In the genomic region with DNA sequence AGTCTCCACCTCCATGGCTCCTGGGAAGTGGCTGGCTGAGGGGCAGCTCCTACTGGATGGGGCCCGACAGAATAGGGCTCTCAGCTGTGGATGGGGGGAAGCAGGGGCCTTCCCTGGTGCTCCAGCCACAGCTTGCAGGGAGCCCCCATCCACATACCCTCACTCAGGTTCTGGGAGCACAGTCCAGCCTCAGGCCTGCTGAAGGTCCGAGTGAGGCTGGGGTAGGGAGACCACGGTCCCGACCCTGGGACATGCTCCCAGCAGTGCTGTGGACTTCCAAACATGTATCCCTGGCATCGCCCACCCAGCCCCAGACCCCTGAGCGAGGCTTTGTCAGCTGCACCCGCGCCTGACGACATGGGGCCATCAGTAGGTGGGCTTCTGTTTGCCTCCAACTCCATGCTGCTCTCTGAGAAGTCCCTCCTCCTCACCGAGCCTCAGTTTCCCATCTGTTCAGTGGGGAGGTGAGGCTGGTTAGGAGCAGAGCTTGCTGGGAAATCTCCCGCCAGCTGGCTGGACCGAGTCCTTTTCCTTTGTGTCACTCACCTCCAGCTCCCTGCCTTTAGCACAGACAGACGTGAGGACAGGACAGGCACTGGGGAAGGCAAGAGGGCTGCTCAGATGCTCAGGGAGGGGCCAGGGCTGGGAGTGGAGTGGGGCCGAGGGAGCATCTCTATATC, we compare ENCODE assay signal across 25 cellular contexts. TPM values are rescaled to one million over a fixed set of nuclear protein-coding genes. Genes with fewer than 3 reads are reported as not detected.
DNase-seq lines count a peak whose midpoint lies in the region; ATAC-seq, FAIRE-seq and TF ChIP-seq lines count a peak whose summit lies in the region.
"Had no signal": no experiment of that assay in that cellular context is flagged by ENCODE, and none has a peak within 500 bp of the region (broad histone marks: within the 10 kb centered on the region; RNA-seq: fewer than 3 reads in every experiment).

No MANE protein-coding gene starts in this region.

- in situ Hi-C loops in GM12878 (cut with MboI): no loop called here

- H3K27ac ChIP-seq in right atrium auricular region (peak overlapping the region in 1 of 2 donors; percentile 2), GM12878 (ENCODE audit: control insufficient read depth, insufficient read depth) (no peak overlapping the region), layer of hippocampus (ENCODE audit: low read depth, low read length) (peak overlapping the region; percentile 46)
- H3K27ac ChIP-seq: ascending aorta, HL-60, upper lobe of left lung had no signal

- H4K20me1 ChIP-seq in GM12878 (ENCODE audit: control insufficient read depth, insufficient read depth): no peaks in the 10 kb centered on the region

- H3K36me3 ChIP-seq in right atrium auricular region: peaks cover 42% of the 10 kb centered on the region
- no peaks in the 10 kb centered on the region; a peak in 1 of 4 replicates for H3K36me3 ChIP-seq in GM12878 (ENCODE audit: control insufficient read depth in 2 of 2, insufficient read depth in 2 of 2, low read length in 1 of 2)

- H3K4me1 ChIP-seq in right atrium auricular region (peaks cover 0 to 47% of the 10 kb centered on the region in 2 donors), GM12878 (ENCODE audit: control insufficient read depth, insufficient read depth, low read length) (no peaks in the 10 kb centered on the region)
- H3K4me1 ChIP-seq: ascending aorta had no signal

- POLR2A ChIA-PET in GM12878 (lab: Charles Lee): interaction anchor here (0.9 to 1.1 kb wide), 2 partner anchors 8 to 10 kb away, joined by 3 to 6 read pairs; a partner anchor contains a TSS

- TF ChIP-seq CTCF in right atrium auricular region (IDR thresholded peaks at IDR 0.05): no peak
- no peak for TF ChIP-seq CTCF in GM12878 (IDR thresholded peaks at IDR 0.05 in 2 of 3, conservative IDR thresholded peaks at IDR 0.05 in 1 of 3; ENCODE audit: control insufficient read depth in 2 of 3, extremely low read depth in 1 of 3, insufficient read depth in 1 of 3, low read depth in 3 of 3, low read length in 3 of 3)

- peak; percentile 44 for DNase-seq in Right ventricle myocardium inferior (ENCODE audit: missing footprints)
- DNase-seq in right atrium auricular region (ENCODE audit: low spot score): no peak
- DNase-seq in GM12878 (ENCODE audit: low read depth, low spot score): no peak
- DNase-seq in stimulated activated CD8-positive, alpha-beta memory T cell treated with anti-CD3 and anti-CD28 coated beads, Interleukin-15, amount 100 ng/mL, for 1 hour (ENCODE audit: low read depth): peak; percentile 42
- no peak for DNase-seq in UCSD-AML1 (lab: John Stamatoyannopoulos, UW; ENCODE audit: unreplicated experiment)
- DNase-seq in NCI-H2107 (lab: John Stamatoyannopoulos, UW): no peak
- DNase-seq in GM19240 (ENCODE audit: insufficient read length, low spot score): no peak
- DNase-seq: activated naive CD4-positive, alpha-beta T cell treated with anti-CD3 and anti-CD28 coated beads for 36 hours; activated T-cell treated with anti-CD3 and anti-CD28 coated beads, Interleukin-2, amount 50 U/mL, for 24 hours; CD8-positive, alpha-beta T cell; GDM1; MG63; NCI-H1436 treated with DMSO at 0.1 percent for 48 hours; NCI-H2171; NCI-H526; stimulated activated naive CD4-positive, alpha-beta T cell treated with Interleukin-2 at 50 U/mL for 16 hours; SW 1271 had no signal

- RAD21 ChIA-PET in GM12878 (lab: Charles Lee; ENCODE audit: unreplicated experiment): interaction anchor here (1.6 kb wide), 1 partner anchor 36 kb away, joined by 6 read pairs; no protein-coding TSS in a partner anchor

- intact Hi-C loops in Right ventricle myocardium inferior (cut with DNase I) (no loop called here), GM12878 (cut with micrococcal nuclease; ENCODE audit: unreplicated experiment) (no loop called here)

- no peaks in the 10 kb centered on the region for H3K79me2 ChIP-seq in GM12878 (ENCODE audit: control insufficient read depth, insufficient read depth, low read length)

- no TSS peak for BruUV-seq in GM12878 (replicated peaks; lab: Mats Ljungman, UMichigan)

- no peaks in the 10 kb centered on the region for H3K9me3 ChIP-seq in right atrium auricular region
- H3K9me3 ChIP-seq in GM12878 (replicated peaks; ENCODE audit: control insufficient read depth, insufficient read depth, low read length): no peaks in the 10 kb centered on the region
- H3K9me3 ChIP-seq: ascending aorta, MG63, upper lobe of left lung had no signal

- no peaks in the 10 kb centered on the region for H3K27me3 ChIP-seq in right atrium auricular region
- no peaks in the 10 kb centered on the region; a peak in 1 of 4 replicates for H3K27me3 ChIP-seq in GM12878 (replicated peaks in 1 of 2; ENCODE audit: control insufficient read depth in 2 of 2, insufficient read depth in 2 of 2, low read length in 1 of 2)
- no peaks in the 10 kb centered on the region for H3K27me3 ChIP-seq in layer of hippocampus (ENCODE audit: control insufficient read depth, insufficient read depth, low read length)
- H3K27me3 ChIP-seq: ascending aorta, MG63, upper lobe of left lung had no signal

- no peak overlapping the region for H3K9ac ChIP-seq in GM12878 (ENCODE audit: control insufficient read depth, insufficient read depth, low read length)

- TF ChIP-seq POLR2A in GM12878 (IDR thresholded peaks at IDR 0.05; ENCODE audit: low read depth, low read length): no peak

- no peak overlapping the region for H2AFZ ChIP-seq in GM12878 (ENCODE audit: control insufficient read depth, low read depth, low read length)

- 40% methylated on average over 14 of the region's 14 CpGs for WGBS in GM12878 (ENCODE audit: insufficient coverage, insufficient replicate concordance, low lambda C conversion rate, missing lambda C conversion rate)

- FAIRE-seq in GM12878 (lab: Jason Lieb, UNC): no peak
- FAIRE-seq: islet of Langerhans had no signal

- no peak for TF ChIP-seq EP300 in GM12878 (IDR thresholded peaks at IDR 0.05; ENCODE audit: borderline replicate concordance in 1 of 2, control insufficient read depth in 1 of 2, low read depth in 2 of 2, low read length in 2 of 2)

- H3K4me2 ChIP-seq in GM12878 (ENCODE audit: control insufficient read depth, insufficient read depth): no peak overlapping the region

- SMC1A ChIA-PET in GM12878 (lab: Charles Lee; ENCODE audit: uncharacterized antibody, unreplicated experiment): interaction anchor here (1.3 to 1.7 kb wide), 2 partner anchors 10 to 35 kb away, joined by 3 to 6 read pairs; no protein-coding TSS in a partner anchor

- no peak overlapping the region for H3K4me3 ChIP-seq in right atrium auricular region
- no peak overlapping the region for H3K4me3 ChIP-seq in GM12878
- H3K4me3 ChIP-seq: ascending aorta, MG63, upper lobe of left lung had no signal

- CTCF ChIA-PET in GM12878 (lab: Yijun Ruan, JAX): interaction anchor here (2.0 to 15.1 kb wide), 2 partner anchors 35 to 59 kb away, joined by 7 to 208 read pairs; no protein-coding TSS in a partner anchor

- ATAC-seq in Right ventricle myocardium inferior (no peak), GM12878 (peak; percentile 1; the same call in 2 of the 3 replicates)
- ATAC-seq: CD8-positive, alpha-beta T cell had no signal

- TF ChIP-seq RAD21 in GM12878 (IDR thresholded peaks at IDR 0.05; ENCODE audit: insufficient read depth, low read depth, low read length): no peak

RNA-seq across cellular contexts. Expression of a gene that starts 9.1 kb away (rescaled TPM):
- total RNA-seq in Right ventricle myocardium inferior (24.9 TPM), right atrium auricular region (10 to 100 TPM; 26.8 to 36.9 TPM), GM12878 (2014; rRNA removed) (44.5 and 44.8 TPM in 2 replicates), GM12878 (2014; rRNA removed; fragmentation: Illumina TruSeq; extraction: Trizol) (21.5 and 21.9 TPM in 2 replicates), GM12878 (2021) (33.8 and 36.5 TPM in 2 replicates)
- total RNA-seq in GM12878 (2013; cell fraction: nucleolus; rRNA removed): 13.7 and 15.2 TPM in 2 replicates
- 21.8 TPM for polyA plus RNA-seq in GM12878 (2011; ENCODE audit: low read depth)
- polyA plus RNA-seq in GM12878 (2011; rRNA removed) (31.4 and 49.8 TPM in 2 replicates), GM12878 (2014; fragmentation: Illumina TruSeq; extraction: Trizol) (10.4 and 26.0 TPM in 2 replicates), GM12878 (2014; fragmentation: Nextera tagmentation; extraction: Ambion mirVana) (1 to 10 TPM; 2.7 to 5.6 TPM), GM12878 (2014; rRNA removed) (42.7 and 43.1 TPM in 2 replicates), GM12878 (2016; fragmentation: Nextera tagmentation; extraction: Ambion mirVana) (10 to 100 TPM; 34.1 to 40.5 TPM)
- 64.4 and 85.9 TPM in 2 replicates for polyA plus RNA-seq in GM12878 (2011; cell fraction: cytosol; rRNA removed)
- polyA plus RNA-seq in GM12878 (2011; cell fraction: nucleus; rRNA removed): 34.2 and 44.8 TPM in 2 replicates
- 26.6 and 32.8 TPM in 2 replicates for polyA plus RNA-seq in GM12878 (2012)
- polyA minus RNA-seq in GM12878 (2011; rRNA and poly(A)+ RNA removed): 48.9 and 54.6 TPM in 2 replicates
- polyA minus RNA-seq in GM12878 (2011; cell fraction: cytosol; rRNA and poly(A)+ RNA removed): 9.0 and 11.8 TPM in 2 replicates
- polyA minus RNA-seq in GM12878 (2011; cell fraction: nucleus; rRNA and poly(A)+ RNA removed): 12.6 and 24.2 TPM in 2 replicates

RNA-seq across cellular contexts. Expression of a gene that starts 9.4 kb away (rescaled TPM):
- 40.6 TPM for total RNA-seq in Right ventricle myocardium inferior
- total RNA-seq in right atrium auricular region: 100 to 1,000 TPM; 150 to 238 TPM
- 9.2 and 12.6 TPM in 2 replicates for total RNA-seq in GM12878 (2013; cell fraction: nucleolus; rRNA removed)
- 2.4 and 4.1 TPM in 2 replicates for total RNA-seq in GM12878 (2014; rRNA removed)
- 1.5 and 2.2 TPM in 2 replicates for total RNA-seq in GM12878 (2014; rRNA removed; fragmentation: Illumina TruSeq; extraction: Trizol)
- 7.9 TPM in 2 replicates for total RNA-seq in GM12878 (2021)
- polyA plus RNA-seq in GM12878 (2011; ENCODE audit: low read depth): 1.5 TPM
- polyA plus RNA-seq in GM12878 (2011; rRNA removed): 1.3 and 2.9 TPM in 2 replicates
- polyA plus RNA-seq in GM12878 (2011; cell fraction: cytosol; rRNA removed): 5.8 and 7.7 TPM in 2 replicates
- polyA plus RNA-seq in GM12878 (2011; cell fraction: nucleus; rRNA removed): 20.2 and 21.4 TPM in 2 replicates
- 4.3 and 15.3 TPM in 2 replicates for polyA plus RNA-seq in GM12878 (2012)
- polyA plus RNA-seq in GM12878 (2014; fragmentation: Illumina TruSeq; extraction: Trizol): 1.2 and 2.0 TPM in 2 replicates
- polyA plus RNA-seq in GM12878 (2014; fragmentation: Nextera tagmentation; extraction: Ambion mirVana): under 1 TPM in 1 of 2 experiments, not detected in 1; 0.05 TPM
- 5.9 TPM in 2 replicates for polyA plus RNA-seq in GM12878 (2014; rRNA removed)
- 1 to 10 TPM; 1.5 to 1.9 TPM for polyA plus RNA-seq in GM12878 (2016; fragmentation: Nextera tagmentation; extraction: Ambion mirVana)
- polyA minus RNA-seq in GM12878 (2011; rRNA and poly(A)+ RNA removed): 3.7 and 8.3 TPM in 2 replicates
- polyA minus RNA-seq in GM12878 (2011; cell fraction: cytosol; rRNA and poly(A)+ RNA removed): 6.8 and 7.4 TPM in 2 replicates
- polyA minus RNA-seq in GM12878 (2011; cell fraction: nucleus; rRNA and poly(A)+ RNA removed): 14.4 and 17.9 TPM in 2 replicates

RNA-seq across cellular contexts. Expression of a gene that starts 18.9 kb away (rescaled TPM):
- total RNA-seq in Right ventricle myocardium inferior: 0.16 TPM
- total RNA-seq in right atrium auricular region: 1 to 10 TPM in 1 of 2 donors, under 1 TPM in 1; 0.44 to 3.2 TPM
- 0.27 TPM in 1 of 2 replicates, not detected in the other for total RNA-seq in GM12878 (2013; cell fraction: nucleolus; rRNA removed)
- total RNA-seq in GM12878 (2014; rRNA removed): not detected in 2 replicates
- not detected in 2 replicates for total RNA-seq in GM12878 (2014; rRNA removed; fragmentation: Illumina TruSeq; extraction: Trizol)
- 0.19 TPM in 1 of 2 replicates, not detected in the other for total RNA-seq in GM12878 (2021)
- polyA plus RNA-seq in GM12878 (2011; ENCODE audit: low read depth): not detected
- not detected in 2 replicates for polyA plus RNA-seq in GM12878 (2011; rRNA removed)
- not detected in 2 replicates for polyA plus RNA-seq in GM12878 (2011; cell fraction: cytosol; rRNA removed)
- not detected in 2 replicates for polyA plus RNA-seq in GM12878 (2011; cell fraction: nucleus; rRNA removed)
- not detected in 2 replicates for polyA plus RNA-seq in GM12878 (2012)
- polyA plus RNA-seq in GM12878 (2014; fragmentation: Illumina TruSeq; extraction: Trizol): not detected in 2 replicates
- not detected for polyA plus RNA-seq in GM12878 (2014; fragmentation: Nextera tagmentation; extraction: Ambion mirVana)
- not detected in 2 replicates for polyA plus RNA-seq in GM12878 (2014; rRNA removed)
- not detected for polyA plus RNA-seq in GM12878 (2016; fragmentation: Nextera tagmentation; extraction: Ambion mirVana)
- polyA minus RNA-seq in GM12878 (2011; rRNA and poly(A)+ RNA removed): not detected in 2 replicates
- polyA minus RNA-seq in GM12878 (2011; cell fraction: cytosol; rRNA and poly(A)+ RNA removed): not detected in 2 replicates
- 0.86 TPM in 1 of 2 replicates, not detected in the other for polyA minus RNA-seq in GM12878 (2011; cell fraction: nucleus; rRNA and poly(A)+ RNA removed)
- total RNA-seq: activated naive CD4-positive, alpha-beta T cell treated with anti-CD3 and anti-CD28 coated beads for 36 hours; lung microvascular endothelial cell; myocyte had no signal
- polyA plus RNA-seq: IgD-negative memory B cell had no signal

RNA-seq across cellular contexts. Expression of a gene that starts 53.9 kb away (rescaled TPM):
- total RNA-seq in Right ventricle myocardium inferior (20.3 TPM), right atrium auricular region (10 to 100 TPM; 17.6 to 23.2 TPM), GM12878 (2014; rRNA removed) (0.23 and 0.38 TPM in 2 replicates), GM12878 (2014; rRNA removed; fragmentation: Illumina TruSeq; extraction: Trizol) (0.14 and 0.58 TPM in 2 replicates), GM12878 (2021) (0.35 and 0.49 TPM in 2 replicates)
- 6.8 and 7.1 TPM in 2 replicates for total RNA-seq in GM12878 (2013; cell fraction: nucleolus; rRNA removed)
- not detected for polyA plus RNA-seq in GM12878 (2011; ENCODE audit: low read depth)
- polyA plus RNA-seq in GM12878 (2011; rRNA removed) (0.15 and 0.29 TPM in 2 replicates), GM12878 (2014; fragmentation: Illumina TruSeq; extraction: Trizol) (0.09 TPM in 1 of 2 replicates, not detected in the other), GM12878 (2014; fragmentation: Nextera tagmentation; extraction: Ambion mirVana) (not detected), GM12878 (2014; rRNA removed) (0.13 and 0.27 TPM in 2 replicates), GM12878 (2016; fragmentation: Nextera tagmentation; extraction: Ambion mirVana) (not detected)
- polyA plus RNA-seq in GM12878 (2011; cell fraction: cytosol; rRNA removed): 0.25 and 0.30 TPM in 2 replicates
- 0.52 and 0.67 TPM in 2 replicates for polyA plus RNA-seq in GM12878 (2011; cell fraction: nucleus; rRNA removed)
- 0.22 and 1.0 TPM in 2 replicates for polyA plus RNA-seq in GM12878 (2012)
- polyA minus RNA-seq in GM12878 (2011; rRNA and poly(A)+ RNA removed): 0.46 TPM in 1 of 2 replicates, not detected in the other
- not detected in 2 replicates for polyA minus RNA-seq in GM12878 (2011; cell fraction: cytosol; rRNA and poly(A)+ RNA removed)
- polyA minus RNA-seq in GM12878 (2011; cell fraction: nucleus; rRNA and poly(A)+ RNA removed): 0.36 TPM in 1 of 2 replicates, not detected in the other

Comparison
In these comparisons a context has a peak if more than half of its experiments do, and no peak if none do; other contexts are left out.
1. DNase-seq: peak in Right ventricle myocardium inferior (single experiment) and stimulated activated CD8-positive, alpha-beta memory T cell treated with anti-CD3 and anti-CD28 coated beads, Interleukin-15, amount 100 ng/mL, for 1 hour (single experiment); none in right atrium auricular region (single experiment), GM12878 (single experiment), UCSD-AML1 (single experiment), NCI-H2107 (single experiment) and GM19240 (single experiment).